In genomic region chr18:41165625-41166024, GRCh38 we compare ENCODE assay signal across 24 cellular contexts.
"Had no signal": no experiment of that assay in that cellular context is flagged by ENCODE, and none has a peak within 500 bp of the region (broad histone marks: within the 10 kb centered on the region; RNA-seq: fewer than 3 reads in every experiment).

No MANE protein-coding gene starts in this region.

- H3K27me3 Mint-ChIP-seq: effector memory CD8-positive, alpha-beta T cell; naive B cell; natural killer cell treated with Interleukin-12 subunit alpha and Interleukin-12 subunit beta and Interleukin-15 and Interleukin-18, amount 100 ng/mL, for 72 hours; stimulated activated naive CD8-positive, alpha-beta T cell treated with anti-CD3 and anti-CD28 coated beads, Interleukin-15, amount 100 ng/mL, for 72 hours had no signal

- H3K27ac ChIP-seq: gastrocnemius medialis, neural progenitor cell, prostate gland, right atrium auricular region, vagina had no signal

- H3K36me3 ChIP-seq: gastrocnemius medialis, neural progenitor cell, prostate gland, right atrium auricular region, thyroid gland, vagina had no signal

- H3K27ac Mint-ChIP-seq: effector memory CD8-positive, alpha-beta T cell; mesothelial cell of epicardium; naive B cell; natural killer cell treated with Interleukin-12 subunit alpha and Interleukin-12 subunit beta and Interleukin-15 and Interleukin-18, amount 100 ng/mL, for 72 hours; neural progenitor cell; stimulated activated naive CD8-positive, alpha-beta T cell treated with anti-CD3 and anti-CD28 coated beads, Interleukin-15, amount 100 ng/mL, for 72 hours had no signal

- H3K9me3 Mint-ChIP-seq: mesothelial cell of epicardium, neural progenitor cell had no signal

- ATAC-seq: effector memory CD8-positive, alpha-beta T cell; gastrocnemius medialis; left lobe of liver; mucosa of descending colon; sciatic nerve; stimulated activated naive CD8-positive, alpha-beta T cell treated with anti-CD3 and anti-CD28 coated beads, Interleukin-15, amount 100 ng/mL, for 72 hours had no signal

- H3K27me3 ChIP-seq: gastrocnemius medialis, neural progenitor cell, right atrium auricular region, thyroid gland, vagina had no signal

- H3K4me3 Mint-ChIP-seq: effector memory CD8-positive, alpha-beta T cell; mesothelial cell of epicardium; naive B cell; natural killer cell treated with Interleukin-12 subunit alpha and Interleukin-12 subunit beta and Interleukin-15 and Interleukin-18, amount 100 ng/mL, for 72 hours; neural progenitor cell; stimulated activated naive CD8-positive, alpha-beta T cell treated with anti-CD3 and anti-CD28 coated beads, Interleukin-15, amount 100 ng/mL, for 72 hours had no signal

- H3K36me3 Mint-ChIP-seq: mesothelial cell of epicardium; naive B cell; natural killer cell treated with Interleukin-12 subunit alpha and Interleukin-12 subunit beta and Interleukin-15 and Interleukin-18, amount 100 ng/mL, for 72 hours; neural progenitor cell had no signal

- H3K9me3 ChIP-seq: gastrocnemius medialis, mucosa of descending colon, prostate gland, right atrium auricular region, thyroid gland, vagina had no signal

- H3K4me3 ChIP-seq: gastrocnemius medialis, mucosa of descending colon, neural progenitor cell, prostate gland, right atrium auricular region, smooth muscle cell, thyroid gland, vagina had no signal

- H3K4me1 ChIP-seq: gastrocnemius medialis, prostate gland, right atrium auricular region, vagina had no signal

- DNase-seq: cortex of kidney; effector memory CD8-positive, alpha-beta T cell; gastrocnemius medialis; head of caudate nucleus; kidney; mesenchymal stem cell; mucosa of descending colon; naive B cell; stimulated activated CD4-positive, alpha-beta T cell treated with anti-CD3 and anti-CD28 coated beads, Interleukin-12 subunit alpha, Interleukin-12 subunit beta, amount 100 ng/mL, for 4 hours; stimulated activated CD4-positive, alpha-beta T cell treated with anti-CD3 and anti-CD28 coated beads, Interleukin-1b, Interleukin-23, amount 100 ng/mL, for 48 hours; stimulated activated CD4-positive, alpha-beta T cell treated with anti-CD3 and anti-CD28 coated beads, Interleukin-4, amount 100 ng/mL, for 1 hour; stimulated activated CD8-positive, alpha-beta memory T cell treated with anti-CD3 and anti-CD28 coated beads, Interleukin-4, amount 100 ng/mL, for 48 hours; stimulated activated naive CD4-positive, alpha-beta T cell; stimulated activated naive CD8-positive, alpha-beta T cell treated with anti-CD3 and anti-CD28 coated beads, Interleukin-15, amount 100 ng/mL, for 72 hours; thyroid gland had no signal

- H3K4me1 Mint-ChIP-seq: naive B cell; neural progenitor cell; stimulated activated naive CD8-positive, alpha-beta T cell treated with anti-CD3 and anti-CD28 coated beads, Interleukin-15, amount 100 ng/mL, for 72 hours had no signal
